8 cellular contexts compared by ENCODE assay signal in genomic region chr6:109094351-109095035, GRCh38. TPM values are rescaled to one million over a fixed set of nuclear protein-coding genes. Genes with fewer than 3 reads are reported as not detected.
A peak's percentile ranks its signal among the peaks of the same experiment; 100 is the strongest.
DNase-seq lines count a peak whose midpoint lies in the region; ATAC-seq and TF ChIP-seq lines count a peak whose summit lies in the region.

TSS of gene SESN1 (minus strand) at chr6:109094846. CDS start at chr6:109094073, 773 bp downstream.

- H3K36me3 ChIP-seq in BJ (ENCODE audit: control insufficient read depth, insufficient read depth, low read length) (no peaks in the 10 kb centered on the region), colonic mucosa (no peaks in the 10 kb centered on the region)

- H3K4me3 ChIP-seq in BJ (ENCODE audit: low read depth, low read length), result peak within 1 kb of the TSS; percentile 84
- H3K4me3 ChIP-seq in colonic mucosa, result peak within 1 kb of the TSS; percentile 65

- TF ChIP-seq CTCF in BJ (IDR thresholded peaks at IDR 0.05; ENCODE audit: insufficient read depth, low read depth, low read length) (no peak), colonic mucosa (IDR thresholded peaks at IDR 0.05) (no peak)

- POLR2A ChIA-PET in BJ (lab: Charles Lee), result interaction anchor here (0.5 to 1.1 kb wide), 6 partner anchors 19 to 1467 kb away, joined by 3 to 4 read pairs (median 3); partner anchors contain the start of genes PPIL6 and SMPD2

- no peaks in the 10 kb centered on the region for H3K9me3 ChIP-seq in colonic mucosa

- H3K27ac ChIP-seq in colonic mucosa, result peak within 1 kb of the TSS; percentile 86

- peak; percentile 68 for ATAC-seq in HG03439 (IDR thresholded peaks at IDR 0.05; ENCODE audit: unreplicated experiment)
- peak; percentile 81 for ATAC-seq in left colon

- intact Hi-C loops in colonic mucosa (cut with DNase I), result loop anchor here (10.0 kb wide), 2 partner anchors 290 to 1140 kb away; partner anchors contain the start of genes CD164 and SEC63
- intact Hi-C loops in left colon (cut with DNase I, micrococcal nuclease), result no loop called here

- H3K27me3 ChIP-seq in BJ (ENCODE audit: control insufficient read depth, insufficient read depth, low read length) (no peaks in the 10 kb centered on the region), colonic mucosa (no peaks in the 10 kb centered on the region)

- H3K4me1 ChIP-seq in colonic mucosa, result peaks cover 10% of the 10 kb centered on the region

- peak within 1 kb of the TSS; percentile 93 to 96 for H3K9ac ChIP-seq in colonic mucosa (ENCODE audit: low read depth in 2 of 2, low read length in 2 of 2)

- CTCF ChIA-PET in BJ (lab: Yijun Ruan, JAX), result interaction anchor here (0.6 to 2.2 kb wide), 6 partner anchors 9 to 1979 kb away, joined by 3 to 7 read pairs (median 3); no protein-coding TSS in a partner anchor

- DNase-seq in BJ (ENCODE audit: low read depth) (peak; percentile 83), GM19238 (ENCODE audit: insufficient read length, low spot score) (peak; percentile 76), NCI-H526 (lab: John Stamatoyannopoulos, UW) (peak; percentile 83 to 99), colonic mucosa (peak; percentile 93), left colon (peak; percentile 94)
- DNase-seq in activated CD4-positive, alpha-beta T cell treated with anti-CD3 and anti-CD28 coated beads for 48 hours, result peak; percentile 89
- DNase-seq in stimulated activated CD4-positive, alpha-beta T cell treated with anti-CD3 and anti-CD28 coated beads, Interleukin-1b, Interleukin-23, amount 100 ng/mL, for 4 hours (ENCODE audit: low read depth in 2 of 2), result peak; percentile 70 to 75

RNA-seq across cellular contexts. Expression of gene SESN1, which starts in this region (rescaled TPM):
- polyA plus RNA-seq in BJ (2011; rRNA removed), result 9.1 and 17.4 TPM in 2 replicates
- polyA minus RNA-seq in BJ (2011; rRNA and poly(A)+ RNA removed), result 8.3 and 11.0 TPM in 2 replicates
- total RNA-seq in colonic mucosa (10 to 100 TPM; 16.9 to 20.7 TPM), left colon (10 to 100 TPM; 20.4 to 27.5 TPM)

Comparison
In these comparisons a context has a peak if more than half of its experiments do, and no peak if none do; other contexts are left out.
1. Peak in every context shown above with its lines: DNase-seq, ATAC-seq, H3K4me3 ChIP-seq and H3K27ac ChIP-seq.